Comparison of ENCODE assay signal across 28 cellular contexts in the genomic region with DNA sequence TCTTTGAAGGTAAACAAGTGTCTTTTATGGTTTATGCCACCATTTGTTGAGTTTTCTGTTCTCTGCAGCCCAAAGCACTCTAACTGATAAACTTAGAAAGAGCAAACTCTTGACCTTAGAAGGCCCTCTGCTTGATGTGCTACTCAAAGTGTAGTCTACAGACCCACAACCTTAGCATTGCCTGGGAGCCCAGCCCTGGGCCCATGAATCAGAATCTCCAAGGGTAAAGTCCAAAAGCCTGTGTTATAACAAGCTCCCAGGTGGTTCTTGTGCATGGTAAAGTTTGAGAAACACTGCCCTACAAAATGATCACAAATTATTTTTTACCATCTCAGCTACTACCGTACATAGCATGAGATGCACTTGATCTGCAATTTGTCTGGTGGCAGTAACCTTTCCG. TPM values are rescaled to one million over a fixed set of nuclear protein-coding genes. Genes with fewer than 3 reads are reported as not detected.
"Had no signal": no experiment of that assay in that cellular context is flagged by ENCODE, and none has a peak within 500 bp of the region (broad histone marks: within the 10 kb centered on the region; RNA-seq: fewer than 3 reads in every experiment).

No MANE protein-coding gene starts in this region.

- FAIRE-seq: pancreas had no signal

- H3K4me3 Mint-ChIP-seq: naive B cell; naive thymus-derived CD8-positive, alpha-beta T cell; natural killer cell treated with Interleukin-12 subunit alpha and Interleukin-12 subunit beta and Interleukin-15 and Interleukin-18, amount 100 ng/mL, for 72 hours; nephron progenitor cell; neural crest cell; stimulated activated effector memory CD8-positive, alpha-beta T cell treated with anti-CD3 and anti-CD28 coated beads, Interleukin-12 subunit alpha, Interleukin-12 subunit beta, amount 100 ng/mL, for 72 hours; stimulated activated naive B cell treated with anti-CD40 and anti-IgM and Interleukin-4, amounts not matched to agents 10 μg/mL and 1 μg/mL and 100 μg/mL, for 72 hours; stimulated activated naive CD8-positive, alpha-beta T cell treated with anti-CD3 and anti-CD28 coated beads, Interleukin-15, Interleukin-2, amounts not matched to agents 100 ng/mL and 50 ng/mL, for 24 hours had no signal

- H3K27ac ChIP-seq: neutrophil, pancreas, psoas muscle, skin epidermis, stomach, thoracic aorta, thyroid gland, tibial nerve, upper lobe of left lung, vagina had no signal

- H3K27ac Mint-ChIP-seq: naive B cell; naive thymus-derived CD8-positive, alpha-beta T cell; natural killer cell treated with Interleukin-12 subunit alpha and Interleukin-12 subunit beta and Interleukin-15 and Interleukin-18, amount 100 ng/mL, for 72 hours; nephron progenitor cell; stimulated activated effector memory CD8-positive, alpha-beta T cell treated with anti-CD3 and anti-CD28 coated beads, Interleukin-12 subunit alpha, Interleukin-12 subunit beta, amount 100 ng/mL, for 72 hours; stimulated activated naive B cell treated with anti-CD40 and anti-IgM and Interleukin-4, amounts not matched to agents 10 μg/mL and 1 μg/mL and 100 μg/mL, for 72 hours; stimulated activated naive CD8-positive, alpha-beta T cell treated with anti-CD3 and anti-CD28 coated beads, Interleukin-15, Interleukin-2, amounts not matched to agents 100 ng/mL and 50 ng/mL, for 24 hours had no signal

- H3K4me1 ChIP-seq: psoas muscle had no signal

- H3K4me3 ChIP-seq: pancreas, psoas muscle, skin epidermis, stomach, thoracic aorta, thyroid gland, tibial nerve, upper lobe of left lung, vagina had no signal

- DNase-seq: naive B cell; naive thymus-derived CD8-positive, alpha-beta T cell; nephron progenitor cell; nucleus accumbens; pancreas; psoas muscle; right cardiac atrium; stimulated activated CD4-positive, alpha-beta T cell treated with anti-CD3 and anti-CD28 coated beads, Interleukin-15, amount 100 ng/mL, for 24 hours; stimulated activated CD4-positive, alpha-beta T cell treated with anti-CD3 and anti-CD28 coated beads, Interleukin-2, amount 100 ng/mL, for 24 hours; stimulated activated CD4-positive, alpha-beta T cell treated with anti-CD3 and anti-CD28 coated beads, Interleukin-2, amount 100 ng/mL, for 48 hours; stimulated activated CD4-positive, alpha-beta T cell treated with anti-CD3 and anti-CD28 coated beads, Interleukin-4, amount 100 ng/mL, for 24 hours; stimulated activated naive B cell treated with anti-CD40 and anti-IgM and Interleukin-4, amounts not matched to agents 10 μg/mL and 1 μg/mL and 100 μg/mL, for 72 hours; stimulated activated naive CD4-positive, alpha-beta T cell treated with Interleukin-2 at 50 U/mL for 16 hours; stomach; thyroid gland; trophoblast cell; upper lobe of left lung had no signal

- H3K36me3 Mint-ChIP-seq: naive B cell; naive thymus-derived CD8-positive, alpha-beta T cell; natural killer cell treated with Interleukin-12 subunit alpha and Interleukin-12 subunit beta and Interleukin-15 and Interleukin-18, amount 100 ng/mL, for 72 hours; stimulated activated effector memory CD8-positive, alpha-beta T cell treated with anti-CD3 and anti-CD28 coated beads, Interleukin-12 subunit alpha, Interleukin-12 subunit beta, amount 100 ng/mL, for 72 hours; stimulated activated naive B cell treated with anti-CD40 and anti-IgM and Interleukin-4, amounts not matched to agents 10 μg/mL and 1 μg/mL and 100 μg/mL, for 72 hours had no signal

- H3K9me3 Mint-ChIP-seq: nephron progenitor cell had no signal

- ATAC-seq: naive thymus-derived CD8-positive, alpha-beta T cell; natural killer cell treated with Interleukin-12 subunit alpha and Interleukin-12 subunit beta and Interleukin-15 and Interleukin-18, amount 100 ng/mL, for 72 hours; pancreas; psoas muscle; right cardiac atrium; sciatic nerve; stimulated activated effector memory CD8-positive, alpha-beta T cell treated with anti-CD3 and anti-CD28 coated beads, Interleukin-12 subunit alpha, Interleukin-12 subunit beta, amount 100 ng/mL, for 72 hours; stimulated activated naive B cell treated with anti-CD40 and anti-IgM and Interleukin-4, amounts not matched to agents 10 μg/mL and 1 μg/mL and 100 μg/mL, for 72 hours had no signal

- H3K9me3 ChIP-seq: neutrophil, pancreas, psoas muscle, stomach, thoracic aorta, thyroid gland, tibial nerve, upper lobe of left lung, vagina had no signal

- H3K36me3 ChIP-seq: neutrophil, pancreas, stomach, thoracic aorta, thyroid gland, tibial nerve, upper lobe of left lung, vagina had no signal

- H3K4me1 Mint-ChIP-seq: stimulated activated effector memory CD8-positive, alpha-beta T cell treated with anti-CD3 and anti-CD28 coated beads, Interleukin-12 subunit alpha, Interleukin-12 subunit beta, amount 100 ng/mL, for 72 hours had no signal

- H3K27me3 ChIP-seq: pancreas, vagina had no signal

RNA-seq across cellular contexts. Expression of a gene that starts 6.0 kb away (rescaled TPM):
- total RNA-seq: naive thymus-derived CD8-positive, alpha-beta T cell; natural killer cell treated with Interleukin-12 subunit alpha and Interleukin-12 subunit beta and Interleukin-15 and Interleukin-18, amount 100 ng/mL, for 72 hours; posterior vena cava; psoas muscle; right cardiac atrium; thoracic aorta; thyroid gland had no signal
- polyA plus RNA-seq: naive thymus-derived CD8-positive, alpha-beta T cell had no signal
